ENCODE assay signal across 8 cellular contexts in genomic region chr1:200139661-200140250, GRCh38.
DNase-seq lines count a peak whose midpoint lies in the region; ATAC-seq, FAIRE-seq and TF ChIP-seq lines count a peak whose summit lies in the region.

No MANE protein-coding gene starts in this region.

- peak; percentile 36 for DNase-seq in stimulated activated CD4-positive, alpha-beta T cell treated with anti-CD3 and anti-CD28 coated beads, Interleukin-15, amount 100 ng/mL, for 24 hours
- DNase-seq in stimulated activated CD4-positive, alpha-beta T cell treated with anti-CD3 and anti-CD28 coated beads, Interleukin-12 subunit alpha, Interleukin-12 subunit beta, amount 100 ng/mL, for 4 hours: no peak
- DNase-seq in IMR-90: peak; percentile 68
- DNase-seq in RKO (ENCODE audit: low spot score): peak; percentile 77
- DNase-seq in endothelial cell of umbilical vein (ENCODE audit: low read depth, low spot score): peak; percentile 67
- no peak for DNase-seq in neural crest cell (ENCODE audit: low read depth, low spot score)
- no peak for DNase-seq in T1000 (lab: John Stamatoyannopoulos, UW)

- H3K4me2 ChIP-seq in IMR-90 (ENCODE audit: low read depth, low read length): no peak overlapping the region
- H3K4me2 ChIP-seq in endothelial cell of umbilical vein (ENCODE audit: insufficient read depth, low read length): no peak overlapping the region

- no peaks in the 10 kb centered on the region for H3K79me2 ChIP-seq in endothelial cell of umbilical vein (ENCODE audit: control insufficient read depth, insufficient read depth, low read length)

- H3K4me1 Mint-ChIP-seq in neural crest cell: peaks cover 7% of the 10 kb centered on the region

- no peak overlapping the region for H4K8ac ChIP-seq in IMR-90 (ENCODE audit: low read depth in 2 of 2, low read length in 2 of 2)

- H2BK5ac ChIP-seq in IMR-90 (ENCODE audit: low read depth, low read length, poor library complexity, severe bottlenecking): no peak overlapping the region

- H3K4me1 ChIP-seq in IMR-90 (ENCODE audit: control insufficient read depth, insufficient read depth, low read length) (no peaks in the 10 kb centered on the region), endothelial cell of umbilical vein (ENCODE audit: control insufficient read depth, extremely low read depth, insufficient read depth, low read length) (no peaks in the 10 kb centered on the region)

- no peak overlapping the region for H3K14ac ChIP-seq in IMR-90 (replicated peaks; ENCODE audit: low read depth, low read length)

- peak; percentile 86 for ATAC-seq in GM21717 (IDR thresholded peaks at IDR 0.05; ENCODE audit: unreplicated experiment)
- peak; percentile 91 for ATAC-seq in IMR-90 (ENCODE audit: low read depth)

- no peak overlapping the region for H4K5ac ChIP-seq in IMR-90 (ENCODE audit: low read depth, low read length)

- no peak overlapping the region for H3K27ac Mint-ChIP-seq in neural crest cell (ENCODE audit: unreplicated experiment)

- H3K9me3 ChIP-seq in IMR-90 (ENCODE audit: control insufficient read depth, insufficient read depth, low read length) (no peaks in the 10 kb centered on the region), endothelial cell of umbilical vein (replicated peaks; ENCODE audit: control insufficient read depth, insufficient read depth, low read length) (no peaks in the 10 kb centered on the region)

- CTCF ChIA-PET in IMR-90 (lab: Yijun Ruan, JAX) (interaction anchor here (0.7 to 1.2 kb wide), 3 partner anchors 14 to 137 kb away, joined by 3 to 4 read pairs (median 3); no protein-coding TSS in a partner anchor), endothelial cell of umbilical vein (lab: Charles Lee) (interaction anchor here (0.6 to 4.3 kb wide), 29 partner anchors 8 to 455 kb away, joined by 3 to 45 read pairs (median 4); no protein-coding TSS in a partner anchor)

- POLR2A ChIA-PET in IMR-90 (lab: Charles Lee; ENCODE audit: unreplicated experiment): no interaction called here
- POLR2A ChIA-PET in endothelial cell of umbilical vein (lab: Charles Lee): no interaction called here

- H3K27ac ChIP-seq in IMR-90 (ENCODE audit: insufficient read depth, low read length) (no peak overlapping the region), endothelial cell of umbilical vein (ENCODE audit: insufficient read depth, low read depth, low read length) (no peak overlapping the region)

- H3K56ac ChIP-seq in IMR-90 (ENCODE audit: extremely low read depth, insufficient read depth, low read length): no peak overlapping the region

- H3K9ac ChIP-seq in IMR-90 (ENCODE audit: low read depth, low read length): no peak overlapping the region
- no peak overlapping the region for H3K9ac ChIP-seq in endothelial cell of umbilical vein (replicated peaks; ENCODE audit: extremely low read depth, insufficient read depth, low read length)

- H3K4me3 ChIP-seq in IMR-90 (ENCODE audit: insufficient read depth, low read depth, low read length) (no peak overlapping the region), endothelial cell of umbilical vein (replicated peaks in 1 of 3; ENCODE audit: insufficient read depth in 1 of 3, low read depth in 1 of 3, low read length in 3 of 3) (no peak overlapping the region)

- no peaks in the 10 kb centered on the region for H3K27me3 Mint-ChIP-seq in neural crest cell (ENCODE audit: low read depth)

- H3K9me3 Mint-ChIP-seq in neural crest cell: no peaks in the 10 kb centered on the region

- no peak overlapping the region for H4K91ac ChIP-seq in IMR-90 (ENCODE audit: insufficient read depth, low read depth, low read length)

- H3K18ac ChIP-seq in IMR-90 (ENCODE audit: low read depth, low read length): no peak overlapping the region

- H2BK15ac ChIP-seq in IMR-90 (ENCODE audit: low read depth, low read length): no peak overlapping the region

- no peak for TF ChIP-seq POLR2A in IMR-90 (IDR thresholded peaks at IDR 0.05; ENCODE audit: low read depth, low read length)
- no peak for TF ChIP-seq POLR2A in endothelial cell of umbilical vein (IDR thresholded peaks at IDR 0.05; ENCODE audit: low read depth, low read length)

- dilution Hi-C loops in IMR-90 (cut with HindIII; ENCODE audit: low sequenced_read_pairs, unreplicated experiment) (no loop called here), endothelial cell of umbilical vein (cut with MboI; ENCODE audit: extremely low pct_ligation_motif_present, low sequenced_read_pairs) (no loop called here)

- TF ChIP-seq RAD21 in IMR-90 (IDR thresholded peaks at IDR 0.05; ENCODE audit: low read length): peak; percentile 76

- H3K79me1 ChIP-seq in IMR-90 (ENCODE audit: low read depth in 1 of 2, low read length in 2 of 2): no peaks in the 10 kb centered on the region

- no peak overlapping the region for H3K4me3 Mint-ChIP-seq in neural crest cell

- no peaks in the 10 kb centered on the region for H3K27me3 ChIP-seq in IMR-90 (ENCODE audit: control insufficient read depth, insufficient read depth, low read length)
- H3K27me3 ChIP-seq in endothelial cell of umbilical vein (ENCODE audit: control insufficient read depth in 2 of 2, insufficient read depth in 2 of 2, low read length in 2 of 2): no peaks in the 10 kb centered on the region

- FAIRE-seq in endothelial cell of umbilical vein (lab: Jason Lieb, UNC): peak; percentile 66

- WGBS in IMR-90 (ENCODE audit: extremely low coverage in 2 of 2, insufficient read length in 1 of 2), 2 experiments: no CpG with 5 or more reads among the region's 4 CpGs

- no peak overlapping the region for H2AK9ac ChIP-seq in IMR-90 (replicated peaks; ENCODE audit: low read depth, low read length, poor library complexity)

- no peak overlapping the region for H2AK5ac ChIP-seq in IMR-90 (ENCODE audit: low read depth, low read length)

- H3K36me3 Mint-ChIP-seq in neural crest cell (ENCODE audit: low read depth): no peaks in the 10 kb centered on the region

- no peak overlapping the region for H2BK120ac ChIP-seq in IMR-90 (ENCODE audit: low read depth, low read length)

- no peak overlapping the region for H2BK20ac ChIP-seq in IMR-90 (ENCODE audit: low read depth, low read length)

- intact Hi-C loops in IMR-90 (cut with micrococcal nuclease) (loop anchor here (1.0 to 10.0 kb wide), 6 partner anchors 135 to 455 kb away; no protein-coding TSS in a partner anchor), endothelial cell of umbilical vein (cut with micrococcal nuclease) (loop anchor here (1.0 to 5.0 kb wide), 6 partner anchors 40 to 455 kb away; no protein-coding TSS in a partner anchor)

- BruUV-seq in IMR-90 (replicated peaks; lab: Mats Ljungman, UMichigan) (no TSS peak), endothelial cell of umbilical vein (replicated peaks; lab: Mats Ljungman, UMichigan) (no TSS peak)

- in situ Hi-C loops in IMR-90 (cut with MboI; ENCODE audit: low sequenced_read_pairs): loop anchor here (5.0 kb wide), 1 partner anchor 348 kb away; no protein-coding TSS in a partner anchor

- no peaks in the 10 kb centered on the region for H4K20me1 ChIP-seq in IMR-90 (ENCODE audit: insufficient read depth, low read length)
- no peaks in the 10 kb centered on the region for H4K20me1 ChIP-seq in endothelial cell of umbilical vein (replicated peaks; ENCODE audit: control insufficient read depth, extremely low read depth, insufficient read depth, low read length)

- H3K23ac ChIP-seq in IMR-90 (ENCODE audit: low read depth, low read length): no peak overlapping the region

- H3K9me1 ChIP-seq in IMR-90 (ENCODE audit: insufficient read depth, low read length) (no peaks in the 10 kb centered on the region), endothelial cell of umbilical vein (replicated peaks; ENCODE audit: control insufficient read depth, extremely low read depth, insufficient read depth, low read length) (no peaks in the 10 kb centered on the region)

- no peaks in the 10 kb centered on the region for H3K36me3 ChIP-seq in IMR-90 (ENCODE audit: control insufficient read depth, insufficient read depth, low read length)
- H3K36me3 ChIP-seq in endothelial cell of umbilical vein (ENCODE audit: control insufficient read depth in 2 of 2, extremely low read depth in 1 of 2, insufficient read depth in 2 of 2, low read length in 2 of 2): no peaks in the 10 kb centered on the region

- TF ChIP-seq CTCF in IMR-90 (conservative IDR thresholded peaks at IDR 0.05; ENCODE audit: low read depth, low read length) (peak; percentile 66), endothelial cell of umbilical vein (IDR thresholded peaks at IDR 0.05; ENCODE audit: extremely low read depth in 1 of 2, insufficient read depth in 1 of 2, low read depth in 1 of 2, low read length in 2 of 2) (peak; percentile 64 to 65), neural crest cell (conservative IDR thresholded peaks at IDR 0.05) (peak; percentile 76)

- no peak overlapping the region for H3K4ac ChIP-seq in IMR-90 (ENCODE audit: low read depth, low read length)

- H2AFZ ChIP-seq in IMR-90 (replicated peaks; ENCODE audit: low read length, poor library complexity) (no peak overlapping the region), endothelial cell of umbilical vein (ENCODE audit: low read depth, low read length) (no peak overlapping the region)

TF ChIP-seq in IMR-90, 13 proteins besides CTCF, POLR2A, EP300 and RAD21 (continues in another document):
- TF ChIP-seq FOS (IDR thresholded peaks at IDR 0.05; ENCODE audit: low read depth, low read length): no peak
- no peak for TF ChIP-seq MAZ (IDR thresholded peaks at IDR 0.05; ENCODE audit: borderline replicate concordance, low read depth, low read length)
- TF ChIP-seq NFE2L2 (IDR thresholded peaks at IDR 0.05; ENCODE audit: low read depth, low read length): peak; percentile 30; the same call in 1 of the 2 replicates
- TF ChIP-seq RFX5 (IDR thresholded peaks at IDR 0.05; ENCODE audit: low read depth, low read length): no peak
- no peak for TF ChIP-seq BHLHE40 (IDR thresholded peaks at IDR 0.05; ENCODE audit: low read depth, low read length)

TF ChIP-seq in endothelial cell of umbilical vein, 7 proteins besides CTCF, POLR2A, EP300 and RAD21:
- no peak for TF ChIP-seq EZH2 (IDR thresholded peaks at IDR 0.05; ENCODE audit: borderline replicate concordance, low read depth, low read length, severe bottlenecking)
- TF ChIP-seq POLR2AphosphoS5 (IDR thresholded peaks at IDR 0.05; ENCODE audit: insufficient read depth, low read depth, low read length): no peak
- no peak for TF ChIP-seq MYC (IDR thresholded peaks at IDR 0.05; ENCODE audit: low read depth, low read length)
- TF ChIP-seq JUN (IDR thresholded peaks at IDR 0.05; ENCODE audit: borderline replicate concordance, insufficient read depth, insufficient read length, low read depth): no peak
- TF ChIP-seq MAX (IDR thresholded peaks at IDR 0.05; ENCODE audit: insufficient read depth, insufficient read length): no peak
- no peak for TF ChIP-seq FOS (IDR thresholded peaks at IDR 0.05; ENCODE audit: borderline replicate concordance, insufficient read depth, low read length)
- no peak for TF ChIP-seq GATA2 (IDR thresholded peaks at IDR 0.05; ENCODE audit: insufficient read depth, insufficient read length, low read depth, low read length)
TF ChIP-seq in endothelial cell of umbilical vein: peak in this region for 0.

Comparison
In these comparisons a context has a peak if more than half of its experiments do, and no peak if none do; other contexts are left out.
1. DNase-seq: peak in stimulated activated CD4-positive, alpha-beta T cell treated with anti-CD3 and anti-CD28 coated beads, Interleukin-15, amount 100 ng/mL, for 24 hours (single experiment), IMR-90 (single experiment), RKO (single experiment) and endothelial cell of umbilical vein (single experiment); none in stimulated activated CD4-positive, alpha-beta T cell treated with anti-CD3 and anti-CD28 coated beads, Interleukin-12 subunit alpha, Interleukin-12 subunit beta, amount 100 ng/mL, for 4 hours (single experiment), neural crest cell (single experiment) and T1000 (single experiment).
2. Peak in every context shown above with its lines, with median percentiles within 50 percentile points of each other: CTCF ChIP-seq.